Comparison of ENCODE assay signal across 13 cellular contexts in genomic region chr11:15944460-15944859, GRCh38.
"Had no signal": no experiment of that assay in that cellular context is flagged by ENCODE, and none has a peak within 500 bp of the region (broad histone marks: within the 10 kb centered on the region; RNA-seq: fewer than 3 reads in every experiment).

No MANE protein-coding gene starts in this region.

- H3K4me3 ChIP-seq: hepatocyte had no signal

- H3K27me3 ChIP-seq: hepatocyte, neutrophil had no signal

- H3K36me3 ChIP-seq: neutrophil had no signal

- H3K27ac ChIP-seq: epithelial cell of prostate, hepatocyte, neutrophil had no signal

- DNase-seq: activated CD4-positive, CD25-positive, alpha-beta regulatory T cell treated with anti-CD3 and anti-CD28 coated beads, Interleukin-2, amount 50 U/mL, for 72 hours; activated naive CD4-positive, alpha-beta T cell; activated T-cell treated with anti-CD3 and anti-CD28 coated beads for 4 hours; effector memory CD4-positive, alpha-beta T cell; left cardiac atrium; naive thymus-derived CD8-positive, alpha-beta T cell; stimulated activated CD4-positive, alpha-beta T cell treated with anti-CD3 and anti-CD28 coated beads, Interleukin-2, amount 100 ng/mL, for 48 hours; SW 1271; trophoblast cell had no signal

- ATAC-seq: left cardiac atrium; naive thymus-derived CD8-positive, alpha-beta T cell; stimulated activated memory B cell treated with anti-CD40 and anti-IgM and Interleukin-4, amounts not matched to agents 10 μg/mL and 1 μg/mL and 100 μg/mL, for 72 hours had no signal

- H3K9me3 ChIP-seq: neutrophil had no signal
